In the genomic region with DNA sequence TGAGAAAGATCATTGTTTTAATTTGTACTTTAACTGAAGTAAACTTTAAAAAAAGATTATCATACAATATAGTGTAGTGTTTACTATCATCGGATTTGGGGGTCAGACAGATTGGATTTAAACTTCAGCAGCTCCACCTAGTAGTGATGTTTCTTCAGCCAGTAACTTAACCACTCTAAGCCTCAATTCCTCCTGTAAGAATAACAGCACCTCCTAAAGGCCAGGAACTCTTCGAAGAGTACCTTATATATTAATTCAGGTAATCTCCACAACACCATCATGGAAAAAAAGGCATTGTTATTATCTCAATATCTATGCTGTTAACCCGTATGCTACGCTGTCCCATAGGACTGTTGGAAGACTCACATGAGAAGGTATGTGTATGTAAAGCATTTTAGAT, we compare ENCODE assay signal across 31 cellular contexts.
"Had no signal": no experiment of that assay in that cellular context is flagged by ENCODE, and none has a peak within 500 bp of the region (broad histone marks: within the 10 kb centered on the region; RNA-seq: fewer than 3 reads in every experiment).

No MANE protein-coding gene starts in this region.

- H3K36me3 ChIP-seq: adrenal gland, Peyer's patch, SJCRH30 had no signal

- DNase-seq: activated B cell treated with CpG ODN at 0.5 μM for 24 hours; activated CD4-positive, alpha-beta memory T cell treated with anti-CD3 and anti-CD28 coated beads for 36 hours; activated CD4-positive, alpha-beta T cell treated with anti-CD3 and anti-CD28 coated beads for 1 hour; activated CD4-positive, alpha-beta T cell treated with anti-CD3 and anti-CD28 coated beads, Interleukin-2, amount 10 ng/mL, durations not matched to agents 24 days and 14 days; activated CD8-positive, alpha-beta memory T cell treated with anti-CD3 and anti-CD28 coated beads for 24 hours; activated gamma-delta T cell; activated naive CD4-positive, alpha-beta T cell treated with anti-CD3 and anti-CD28 coated beads, Interleukin-2, amount 10 ng/mL, durations not matched to agents 7 days and 5 days; activated naive CD8-positive, alpha-beta T cell treated with anti-CD3 and anti-CD28 coated beads, Interleukin-2, amount 10 ng/mL, durations not matched to agents 7 days and 5 days; activated T-cell treated with anti-CD3 and anti-CD28 coated beads for 4 hours; activated T-cell treated with anti-CD3 and anti-CD28 coated beads, Interleukin-2, amount 50 U/mL, for 48 hours; adrenal gland; anterior cingulate cortex; cerebellar nuclear complex; Kasumi-1; KBM-7; NCI-H1092; NCI-H1417 treated with DMSO at 0.1 percent for 48 hours; NCI-H1694; NCI-H2029; NCI-H2107; NCI-H2171 treated with DMSO at 0.1 percent for 48 hours; NCI-H226; NCI-H510A; NCI-H526 treated with DMSO at 0.1 percent for 48 hours; NCI-H82; OCI-M1; Peyer's patch; Right ventricle myocardium superior; SJCRH30; SW 1271 had no signal

- H3K4me3 ChIP-seq: adrenal gland, Peyer's patch, SJCRH30 had no signal

- H3K9me3 ChIP-seq: adrenal gland, Peyer's patch, SJCRH30 had no signal

- H3K27me3 ChIP-seq: adrenal gland, Peyer's patch, SJCRH30 had no signal

- H3K4me1 ChIP-seq: adrenal gland, Peyer's patch, SJCRH30 had no signal

- H3K27ac ChIP-seq: adrenal gland, Peyer's patch, RWPE1, SJCRH30 had no signal
